In the genomic region with DNA sequence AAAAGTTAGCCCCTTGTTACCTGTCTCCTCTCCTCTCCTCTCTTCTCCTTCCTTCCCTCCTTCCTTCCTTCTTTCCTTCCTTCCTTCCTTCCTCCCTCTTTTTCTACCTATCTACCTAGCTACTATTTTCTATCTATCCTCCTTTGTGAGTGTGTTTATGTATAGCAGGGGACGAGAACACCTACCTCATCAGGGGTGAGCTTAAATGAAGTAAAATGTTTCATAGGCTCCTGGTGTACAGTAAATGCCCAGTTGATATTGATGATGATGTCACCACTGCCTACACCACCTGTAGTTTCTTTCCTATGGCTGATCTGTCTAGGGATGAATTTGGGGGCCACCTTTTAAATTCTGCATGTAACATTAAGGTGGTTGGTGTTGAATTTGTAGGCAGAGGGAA, we compare ENCODE assay signal across 21 cellular contexts. TPM values are rescaled to one million over a fixed set of nuclear protein-coding genes. Genes with fewer than 3 reads are reported as not detected.
A peak's percentile ranks its signal among the peaks of the same experiment; 100 is the strongest.
DNase-seq lines count a peak whose midpoint lies in the region; ATAC-seq, FAIRE-seq and TF ChIP-seq lines count a peak whose summit lies in the region.
"Had no signal": no experiment of that assay in that cellular context is flagged by ENCODE, and none has a peak within 500 bp of the region (broad histone marks: within the 10 kb centered on the region; RNA-seq: fewer than 3 reads in every experiment).

No MANE protein-coding gene starts in this region.

- H3K9me3 Mint-ChIP-seq in brain: peaks cover 0 to 17% (median 12%) of the 10 kb centered on the region in 5 experiments
- H3K9me3 Mint-ChIP-seq in neural crest cell: no peaks in the 10 kb centered on the region
- H3K9me3 Mint-ChIP-seq in activated naive CD4-positive, alpha-beta T cell treated with anti-CD3 and anti-CD28 coated beads for 36 hours: no peaks in the 10 kb centered on the region
- H3K9me3 Mint-ChIP-seq: CD8-positive, alpha-beta memory T cell; IgD-negative memory B cell had no signal

- no peaks in the 10 kb centered on the region for H3K9me3 ChIP-seq in HepG2 (ENCODE audit: low read length)
- no peaks in the 10 kb centered on the region for H3K9me3 ChIP-seq in right lobe of liver
- H3K9me3 ChIP-seq: BE2C had no signal

- CTCF ChIA-PET in HepG2 (lab: Yijun Ruan, JAX; ENCODE audit: low intra/inter-chr PET ratio, low total read pairs): no interaction called here
- CTCF ChIA-PET in activated naive CD4-positive, alpha-beta T cell treated with anti-CD3 and anti-CD28 coated beads for 36 hours (lab: Charles Lee): interaction anchor here (0.7 kb wide), 1 partner anchor 222 kb away, joined by 4 read pairs; no protein-coding TSS in a partner anchor

- H3K9ac ChIP-seq in HepG2 (ENCODE audit: insufficient read depth, low read depth, low read length): no peak overlapping the region

- peaks cover 70% of the 10 kb centered on the region for H3K79me2 ChIP-seq in HepG2 (ENCODE audit: insufficient read depth, low read length)

- H3K27ac Mint-ChIP-seq in brain (peak overlapping the region in 2 of 5 experiments; percentile 51 to 98), neural crest cell (ENCODE audit: unreplicated experiment) (no peak overlapping the region)
- H3K27ac Mint-ChIP-seq in activated naive CD4-positive, alpha-beta T cell treated with anti-CD3 and anti-CD28 coated beads for 36 hours: no peak overlapping the region

- H4K20me1 ChIP-seq in HepG2 (ENCODE audit: insufficient read depth, low read length): peaks cover 6% of the 10 kb centered on the region; the same call in 1 of the 2 replicates

- TF ChIP-seq CTCF in HepG2 (CRISPR knock-in tag; IDR thresholded peaks at IDR 0.05) (no peak), right lobe of liver (IDR thresholded peaks at IDR 0.05) (no peak), brain (conservative IDR thresholded peaks at IDR 0.05) (no peak), neural crest cell (conservative IDR thresholded peaks at IDR 0.05) (no peak)

- H3K36me3 ChIP-seq in HepG2 (replicated peaks in 1 of 2; ENCODE audit: control insufficient read depth in 1 of 2, insufficient read depth in 2 of 2, low read length in 2 of 2): no peaks in the 10 kb centered on the region
- no peaks in the 10 kb centered on the region for H3K36me3 ChIP-seq in right lobe of liver

- in situ Hi-C loops in HepG2 (cut with HindIII; ENCODE audit: extremely low pct_ligation_motif_present, low pct_unique_long_range_greater_than_20kb): no loop called here

- TF ChIP-seq POLR2A in HepG2 (IDR thresholded peaks at IDR 0.05; ENCODE audit: insufficient read depth in 1 of 2, low read depth in 2 of 2, low read length in 2 of 2) (no peak), right lobe of liver (IDR thresholded peaks at IDR 0.05) (no peak)

- ATAC-seq in HepG2: no peak
- ATAC-seq in right lobe of liver: no peak

- H3K4me3 Mint-ChIP-seq in brain: peak overlapping the region; percentile 25 to 98 (median 94)
- peak overlapping the region; percentile 71 for H3K4me3 Mint-ChIP-seq in neural crest cell
- H3K4me3 Mint-ChIP-seq in activated naive CD4-positive, alpha-beta T cell treated with anti-CD3 and anti-CD28 coated beads for 36 hours: no peak overlapping the region

- H2AFZ ChIP-seq in HepG2 (ENCODE audit: low read length): no peak overlapping the region

- POLR2A ChIA-PET in HepG2 (lab: Yijun Ruan, JAX): no interaction called here

- H3K27ac ChIP-seq in HepG2 (ENCODE audit: extremely low read length, insufficient read depth, low read length): no peak overlapping the region
- no peak overlapping the region for H3K27ac ChIP-seq in right lobe of liver

- H3K4me2 ChIP-seq in HepG2 (ENCODE audit: low read depth, low read length): no peak overlapping the region

- H3K27me3 ChIP-seq in HepG2 (ENCODE audit: control insufficient read depth in 1 of 2, insufficient read depth in 2 of 2, low read length in 2 of 2) (no peaks in the 10 kb centered on the region; a peak in 1 of 5 replicates), right lobe of liver (no peaks in the 10 kb centered on the region)
- H3K27me3 ChIP-seq: BE2C had no signal

- peaks cover 62% of the 10 kb centered on the region for H3K4me1 Mint-ChIP-seq in brain
- peaks cover 39% of the 10 kb centered on the region for H3K4me1 Mint-ChIP-seq in neural crest cell
- H3K4me1 Mint-ChIP-seq in activated naive CD4-positive, alpha-beta T cell treated with anti-CD3 and anti-CD28 coated beads for 36 hours (ENCODE audit: low read depth): peaks cover 32% of the 10 kb centered on the region

- H3K4me1 ChIP-seq in HepG2 (ENCODE audit: insufficient read depth, low read length) (peaks cover 15% of the 10 kb centered on the region), right lobe of liver (peaks cover 0 to 7% (median 0%) of the 10 kb centered on the region in 4 donors)
- H3K4me1 ChIP-seq: BE2C had no signal

- no peak for TF ChIP-seq RAD21 in HepG2 (CRISPR knock-in tag; IDR thresholded peaks at IDR 0.05)

- H3K4me3 ChIP-seq in HepG2 (replicated peaks in 1 of 3; ENCODE audit: insufficient read depth in 1 of 3, low read depth in 2 of 3, low read length in 3 of 3) (no peak overlapping the region), right lobe of liver (no peak overlapping the region)

- no TSS peak for BruUV-seq in HepG2 (replicated peaks; lab: Mats Ljungman, UMichigan)

- H3K27me3 Mint-ChIP-seq in brain: peaks cover 2% of the 10 kb centered on the region
- H3K27me3 Mint-ChIP-seq in neural crest cell (ENCODE audit: low read depth): peaks cover 6% of the 10 kb centered on the region
- H3K27me3 Mint-ChIP-seq in activated naive CD4-positive, alpha-beta T cell treated with anti-CD3 and anti-CD28 coated beads for 36 hours (ENCODE audit: low read depth): no peaks in the 10 kb centered on the region
- H3K27me3 Mint-ChIP-seq: IgD-negative memory B cell had no signal

- intact Hi-C loops in HepG2 (cut with micrococcal nuclease; ENCODE audit: unreplicated experiment): no loop called here
- intact Hi-C loops in right lobe of liver (cut with DNase I): no loop called here
- intact Hi-C loops in activated naive CD4-positive, alpha-beta T cell treated with anti-CD3 and anti-CD28 coated beads for 36 hours (cut with micrococcal nuclease): no loop called here

- no peak for FAIRE-seq in HepG2 (lab: Jason Lieb, UNC)
- FAIRE-seq: GM12891, GM18507 had no signal

- TF ChIP-seq EP300 in HepG2 (IDR thresholded peaks at IDR 0.05; ENCODE audit: low read depth in 2 of 2, low read length in 2 of 2) (no peak), HepG2 (CRISPR knock-in tag; IDR thresholded peaks at IDR 0.05; ENCODE audit: borderline replicate concordance) (no peak)

- H3K36me3 Mint-ChIP-seq in brain (peaks cover 64% of the 10 kb centered on the region), neural crest cell (ENCODE audit: low read depth) (peaks cover 3% of the 10 kb centered on the region)
- H3K36me3 Mint-ChIP-seq in activated naive CD4-positive, alpha-beta T cell treated with anti-CD3 and anti-CD28 coated beads for 36 hours (ENCODE audit: low read depth): peaks cover 2% of the 10 kb centered on the region
- H3K36me3 Mint-ChIP-seq: IgD-negative memory B cell had no signal

- DNase-seq in HepG2 (ENCODE audit: low spot score) (no peak), right lobe of liver (no peak), neural crest cell (ENCODE audit: low read depth, low spot score) (no peak), RPMI8226 (no peak), cerebellar cortex (ENCODE audit: low spot score) (no peak)
- no peak for DNase-seq in activated effector memory CD4-positive, alpha-beta T cell treated with Interleukin-2 at 50 U/mL for 16 hours
- no peak for DNase-seq in activated naive CD4-positive, alpha-beta T cell treated with anti-CD3 and anti-CD28 coated beads for 36 hours
- DNase-seq: 8988T; BE2C; CD8-positive, alpha-beta memory T cell; DND-41; GDM1; NCI-H1105 treated with DMSO at 0.1 percent for 48 hours; NCI-H187; NCI-H446 treated with DMSO at 0.1 percent for 48 hours; NK-92 treated with Interleukin-12 subunit alpha and Interleukin-12 subunit beta, amount 100 ng/mL, for 24 hours; SIG-M5 had no signal

- WGBS in HepG2 (ENCODE audit: low lambda C conversion rate): 97% methylated on average over 1 of the region's 1 CpG
- WGBS in right lobe of liver (ENCODE audit: insufficient coverage, low coverage, low lambda C conversion rate, missing lambda C conversion rate): 100% methylated on average over 1 of the region's 1 CpG

TF ChIP-seq in HepG2, 621 proteins besides CTCF, POLR2A, EP300 and RAD21:
- TF ChIP-seq ATF7 (IDR thresholded peaks at IDR 0.05) (peak; percentile 54; the same call in 1 of the 2 replicates), ATF7 (CRISPR knock-in tag; IDR thresholded peaks at IDR 0.05) (no peak), ZNF629 (CRISPR knock-in tag; conservative IDR thresholded peaks at IDR 0.05) (no peak)
TF ChIP-seq in HepG2: peak in this region for 1.

RNA-seq across cellular contexts. Expression of a gene that starts 4.3 kb away (rescaled TPM):
- total RNA-seq in HepG2 (2016; rRNA removed; fragmentation: Illumina TruSeq; extraction: Trizol) (24.3 and 38.4 TPM in 2 replicates), right lobe of liver (10 to 100 TPM; 15.7 to 21.2 (median 18.7) TPM), neural crest cell (76.3 and 77.6 TPM in 2 replicates)
- 12.5 and 14.0 TPM in 2 replicates for total RNA-seq in HepG2 (2016; cell fraction: cytosol; rRNA removed; fragmentation: Illumina TruSeq; extraction: Trizol; ENCODE audit: low read depth)
- total RNA-seq in HepG2 (2016; cell fraction: insoluble cytoplasmic fraction; rRNA removed; fragmentation: Illumina TruSeq; extraction: Trizol): 24.5 and 35.0 TPM in 2 replicates
- 28.2 and 28.5 TPM in 2 replicates for total RNA-seq in HepG2 (2016; cell fraction: membrane; rRNA removed; fragmentation: Illumina TruSeq; extraction: Trizol)
- 19.6 and 24.3 TPM in 2 replicates for total RNA-seq in HepG2 (2016; cell fraction: nucleus; rRNA removed; fragmentation: Illumina TruSeq; extraction: Trizol)
- polyA plus RNA-seq in HepG2 (2011; rRNA removed) (17.9 and 20.0 TPM in 2 replicates), brain (ENCODE audit: insufficient read depth, low read depth, low replicate concordance) (98.1 TPM)
- 9.8 and 17.5 TPM in 2 replicates for polyA plus RNA-seq in HepG2 (2011; cell fraction: cytosol; rRNA removed)
- polyA plus RNA-seq in HepG2 (2011; cell fraction: nucleus; rRNA removed): 15.1 and 18.4 TPM in 2 replicates
- 18.2 and 18.8 TPM in 2 replicates for polyA plus RNA-seq in HepG2 (2012)
- 2.3 and 2.7 TPM in 2 replicates for polyA plus RNA-seq in HepG2 (2016; cell fraction: cytosol; fragmentation: Illumina TruSeq; extraction: Trizol; ENCODE audit: low read depth)
- polyA plus RNA-seq in HepG2 (2016; cell fraction: insoluble cytoplasmic fraction; fragmentation: Illumina TruSeq; extraction: Trizol; ENCODE audit: low read depth): 33.7 and 34.5 TPM in 2 replicates
- 13.0 and 14.7 TPM in 2 replicates for polyA plus RNA-seq in HepG2 (2016; cell fraction: membrane; fragmentation: Illumina TruSeq; extraction: Trizol; ENCODE audit: low read depth)
- 27.7 and 31.7 TPM in 2 replicates for polyA plus RNA-seq in HepG2 (2016; cell fraction: nucleus; fragmentation: Illumina TruSeq; extraction: Trizol; ENCODE audit: insufficient read depth, low read depth)
- 20.1 and 42.8 TPM in 2 replicates for polyA minus RNA-seq in HepG2 (2011; rRNA and poly(A)+ RNA removed; ENCODE audit: low replicate concordance)
- 17.2 and 17.5 TPM in 2 replicates for polyA minus RNA-seq in HepG2 (2011; cell fraction: cytosol; rRNA and poly(A)+ RNA removed)
- 21.2 and 23.7 TPM in 2 replicates for polyA minus RNA-seq in HepG2 (2011; cell fraction: nucleus; rRNA and poly(A)+ RNA removed)
- total RNA-seq in activated naive CD4-positive, alpha-beta T cell treated with anti-CD3 and anti-CD28 coated beads for 36 hours: 10 to 100 TPM; 20.2 to 21.4 TPM
